In the genomic region with DNA sequence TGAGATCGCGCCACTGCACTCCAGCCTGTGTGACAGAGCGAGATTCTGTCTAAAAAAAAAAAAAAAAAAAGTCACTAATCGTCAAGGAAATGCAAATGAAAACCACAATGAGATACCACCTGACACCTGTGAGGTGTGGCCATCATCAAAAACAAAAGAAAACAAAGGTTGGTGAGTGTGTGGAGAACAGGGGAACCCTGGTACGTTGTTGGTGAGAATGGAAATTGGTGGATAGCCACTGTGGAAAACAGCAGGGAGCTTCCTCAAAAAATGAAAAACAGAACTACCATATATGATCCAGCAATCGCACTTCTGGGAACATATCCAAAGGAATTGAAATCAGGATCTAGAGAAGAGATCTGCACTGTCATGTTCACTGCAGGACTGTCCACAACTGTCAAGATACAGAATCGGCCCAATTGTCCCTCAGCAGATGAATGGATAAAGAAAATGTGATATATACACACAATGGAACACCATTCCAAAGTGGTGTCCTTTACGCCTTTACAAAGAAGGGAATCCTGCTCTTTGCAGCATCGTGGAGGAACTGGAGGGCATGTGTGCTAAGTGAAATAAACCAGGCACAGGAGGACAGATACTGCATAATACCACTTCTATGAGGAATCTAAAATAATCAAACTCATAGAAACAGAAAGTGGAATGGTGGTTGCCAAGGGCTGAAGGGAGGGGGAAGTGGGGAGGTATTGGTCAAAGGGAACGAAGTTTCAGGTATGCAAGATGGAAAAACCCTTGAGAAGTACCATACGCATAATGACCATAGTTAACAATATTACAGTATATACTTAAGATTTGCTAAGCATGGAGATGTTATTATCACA, we compare ENCODE assay signal across 9 cellular contexts.
DNase-seq lines count a peak whose midpoint lies in the region; ATAC-seq and TF ChIP-seq lines count a peak whose summit lies in the region.
"Had no signal": no experiment of that assay in that cellular context is flagged by ENCODE, and none has a peak within 500 bp of the region (broad histone marks: within the 10 kb centered on the region; RNA-seq: fewer than 3 reads in every experiment).

No MANE protein-coding gene starts in this region.

- DNase-seq in MM.1S (peak; percentile 78), cerebellar cortex (ENCODE audit: low spot score) (no peak), kidney tubule cell (ENCODE audit: low spot score) (no peak), HT-29 (ENCODE audit: low spot score) (no peak)
- no peak for DNase-seq in activated T-cell treated with anti-CD3 and anti-CD28 coated beads, Interleukin-2, amount 50 U/mL, for 48 hours

- H3K4me1 ChIP-seq in MM.1S (ENCODE audit: low read length), result peaks cover 9% of the 10 kb centered on the region
- peaks cover 2 to 4% of the 10 kb centered on the region in 2 donors for H3K4me1 ChIP-seq in mucosa of rectum (ENCODE audit: control insufficient read depth in 2 of 2, insufficient read depth in 2 of 2, low read length in 2 of 2)

- no peaks in the 10 kb centered on the region for H3K79me2 ChIP-seq in MM.1S (ENCODE audit: low read length)

- H3K36me3 ChIP-seq in MM.1S (replicated peaks; ENCODE audit: insufficient read depth, low read length), result no peaks in the 10 kb centered on the region
- H3K36me3 ChIP-seq in mucosa of rectum (ENCODE audit: control insufficient read depth in 2 of 2, insufficient read depth in 2 of 2, low read length in 2 of 2), result peaks cover 0 to 4% of the 10 kb centered on the region in 2 donors

- H3K9ac ChIP-seq in MM.1S (ENCODE audit: low read length) (peak overlapping the region; percentile 64), mucosa of rectum (ENCODE audit: low read depth in 1 of 2, low read length in 2 of 2) (no peak overlapping the region)

- H3K9me2 ChIP-seq in MM.1S (replicated peaks; ENCODE audit: insufficient read depth, low read length), result no peaks in the 10 kb centered on the region

- H4K20me1 ChIP-seq in MM.1S (ENCODE audit: insufficient read depth, low read length), result no peaks in the 10 kb centered on the region

- H3K27ac ChIP-seq in MM.1S (ENCODE audit: low read length) (peak overlapping the region; percentile 99), mucosa of rectum (ENCODE audit: low read depth in 2 of 2, low read length in 2 of 2) (peak overlapping the region; percentile 1 to 78)
- H3K27ac ChIP-seq: neutrophil had no signal

- TF ChIP-seq CTCF in MM.1S (IDR thresholded peaks at IDR 0.05; ENCODE audit: low read length), result no peak

- H2AFZ ChIP-seq in MM.1S (ENCODE audit: low read length), result no peak overlapping the region

- H3K4me2 ChIP-seq in MM.1S (ENCODE audit: low read depth, low read length), result peak overlapping the region; percentile 96

- H3K4me3 ChIP-seq in MM.1S (ENCODE audit: low read length) (peak overlapping the region; percentile 48), mucosa of rectum (ENCODE audit: low read length in 2 of 2) (peak overlapping the region in 1 of 2 donors; percentile 32)

- peak; percentile 45 for ATAC-seq in GM21825 (IDR thresholded peaks at IDR 0.05; ENCODE audit: unreplicated experiment)

- peaks cover 22% of the 10 kb centered on the region for H3F3A ChIP-seq in MM.1S (ENCODE audit: insufficient read depth, low read length)

- H3K9me3 ChIP-seq in MM.1S (replicated peaks; ENCODE audit: insufficient read depth, low read length) (no peaks in the 10 kb centered on the region), mucosa of rectum (ENCODE audit: control insufficient read depth in 2 of 2, low read length in 2 of 2) (no peaks in the 10 kb centered on the region)
- H3K9me3 ChIP-seq: neutrophil had no signal

- H3K27me3 ChIP-seq in MM.1S (replicated peaks; ENCODE audit: insufficient read depth, low read length) (no peaks in the 10 kb centered on the region), mucosa of rectum (ENCODE audit: control insufficient read depth in 2 of 2, insufficient read depth in 2 of 2, low read length in 2 of 2) (no peaks in the 10 kb centered on the region)
- H3K27me3 ChIP-seq: neutrophil had no signal

- peak; percentile 14 for TF ChIP-seq POLR2A in GM18526 (IDR thresholded peaks at IDR 0.05; ENCODE audit: extremely low read depth, insufficient read length)
